In genomic region chr19:13619203-13619632, GRCh38 we compare ENCODE assay signal across 24 cellular contexts.
DNase-seq lines count a peak whose midpoint lies in the region; TF ChIP-seq lines count a peak whose summit lies in the region.
"Had no signal": no experiment of that assay in that cellular context is flagged by ENCODE, and none has a peak within 500 bp of the region (broad histone marks: within the 10 kb centered on the region; RNA-seq: fewer than 3 reads in every experiment).

No MANE protein-coding gene starts in this region.

- intact Hi-C loops in Calu3 (cut with micrococcal nuclease; ENCODE audit: unreplicated experiment) = no loop called here

- peaks cover 52% of the 10 kb centered on the region for H3K27me3 Mint-ChIP-seq in Calu3 (ENCODE audit: unreplicated experiment)

- H3K9me3 Mint-ChIP-seq in Calu3 (ENCODE audit: low read depth, unreplicated experiment) = no peaks in the 10 kb centered on the region
- H3K9me3 Mint-ChIP-seq: activated CD4-positive, alpha-beta memory T cell treated with anti-CD3 and anti-CD28 coated beads for 36 hours; natural killer cell had no signal

- TF ChIP-seq CTCF in epithelial cell of proximal tubule (conservative IDR thresholded peaks at IDR 0.05; ENCODE audit: low read depth, low read length) (no peak), Calu3 (IDR thresholded peaks at IDR 0.05; ENCODE audit: unreplicated experiment) (no peak)

- no peak overlapping the region for H3K4me3 Mint-ChIP-seq in Calu3 (ENCODE audit: low read depth, unreplicated experiment)
- H3K4me3 Mint-ChIP-seq: activated CD4-positive, alpha-beta memory T cell treated with anti-CD3 and anti-CD28 coated beads for 36 hours; natural killer cell had no signal

- no peak overlapping the region for H3K27ac Mint-ChIP-seq in Calu3 (ENCODE audit: unreplicated experiment)
- H3K27ac Mint-ChIP-seq: activated CD4-positive, alpha-beta memory T cell treated with anti-CD3 and anti-CD28 coated beads for 36 hours; natural killer cell had no signal

- H3K4me3 ChIP-seq in epithelial cell of proximal tubule (ENCODE audit: low read depth, low read length) = no peak overlapping the region
- H3K4me3 ChIP-seq: BLaER1, thyroid gland had no signal

- no peaks in the 10 kb centered on the region for H3K36me3 Mint-ChIP-seq in Calu3 (ENCODE audit: insufficient read depth, unreplicated experiment)
- H3K36me3 Mint-ChIP-seq: activated CD4-positive, alpha-beta memory T cell treated with anti-CD3 and anti-CD28 coated beads for 36 hours; natural killer cell had no signal

- CTCF ChIA-PET in Calu3 (lab: Charles Lee) = no interaction called here

- peak; percentile 26 for DNase-seq in EH (ENCODE audit: low read depth)
- DNase-seq in NCI-H69 (lab: John Stamatoyannopoulos, UW) = peak; percentile 51
- peak; percentile 37 for DNase-seq in epithelial cell of proximal tubule (ENCODE audit: low read depth)
- peak; percentile 73 for DNase-seq in renal cortical epithelial cell (ENCODE audit: low read depth)
- DNase-seq in Calu3 = no peak
- DNase-seq in NCI-H510A (lab: John Stamatoyannopoulos, UW) = no peak
- no peak for DNase-seq in EL
- DNase-seq: activated CD4-positive, alpha-beta memory T cell treated with anti-CD3 and anti-CD28 coated beads for 36 hours; activated CD4-positive, CD25-positive, alpha-beta regulatory T cell; activated gamma-delta T cell treated with Interleukin-2 at 50 U/mL for 16 hours; activated T-cell treated with anti-CD3 and anti-CD28 coated beads for 4 hours; amniotic stem cell; dermis blood vessel endothelial cell; DMS153; H7; Karpas-422; natural killer cell; NCI-H1092; NCI-H2029 treated with DMSO at 0.1 percent for 48 hours; SK-N-SH; stimulated activated CD4-positive, alpha-beta T cell treated with anti-CD3 and anti-CD28 coated beads, Interleukin-2, amount 100 ng/mL, for 24 hours; stimulated activated naive CD4-positive, alpha-beta T cell; thyroid gland had no signal

- peaks cover 8% of the 10 kb centered on the region for H3K4me1 Mint-ChIP-seq in Calu3 (ENCODE audit: low read depth, unreplicated experiment)
- H3K4me1 Mint-ChIP-seq: natural killer cell had no signal

- no TSS peak for BruUV-seq in Calu3 (replicated peaks; lab: Mats Ljungman, UMichigan)

Comparison
In these comparisons a context has a peak if more than half of its experiments do, and no peak if none do; other contexts are left out.
1. DNase-seq: peak in EH (single experiment), NCI-H69 (single experiment), epithelial cell of proximal tubule (single experiment) and renal cortical epithelial cell (single experiment); none in Calu3 (single experiment), NCI-H510A (single experiment) and EL (single experiment).